Comparison of ENCODE assay signal across 24 cellular contexts in genomic region chr2:191221666-191222065, GRCh38. TPM values are rescaled to one million over a fixed set of nuclear protein-coding genes. Genes with fewer than 3 reads are reported as not detected.
DNase-seq lines count a peak whose midpoint lies in the region; ATAC-seq, FAIRE-seq and TF ChIP-seq lines count a peak whose summit lies in the region.
"Had no signal": no experiment of that assay in that cellular context is flagged by ENCODE, and none has a peak within 500 bp of the region (broad histone marks: within the 10 kb centered on the region; RNA-seq: fewer than 3 reads in every experiment).

No MANE protein-coding gene starts in this region.

- H3K4me2 ChIP-seq in A549 (no peak overlapping the region), BLaER1 (peak overlapping the region; percentile 7; the same call in 1 of the 2 replicates)

- TF ChIP-seq EP300 in A549 (IDR thresholded peaks at IDR 0.05), result no peak

- no peak overlapping the region for H3K9ac ChIP-seq in BLaER1

- no peak overlapping the region for H3K27ac Mint-ChIP-seq in natural killer cell treated with Interleukin-12 subunit alpha and Interleukin-12 subunit beta and Interleukin-15 and Interleukin-18, amount 100 ng/mL, for 72 hours
- H3K27ac Mint-ChIP-seq: B cell had no signal

- CTCF ChIA-PET in A549 (lab: Yijun Ruan, JAX), result interaction anchor here (1.5 kb wide), 1 partner anchor 280 kb away, joined by 4 read pairs; no protein-coding TSS in a partner anchor

- TF ChIP-seq CTCF in A549 (IDR thresholded peaks at IDR 0.05) (no peak), gastrocnemius medialis (IDR thresholded peaks at IDR 0.05 in 4 of 5, conservative IDR thresholded peaks at IDR 0.05 in 1 of 5) (no peak)

- TF ChIP-seq POLR2A in A549 (IDR thresholded peaks at IDR 0.05; ENCODE audit: low read length), result no peak
- no peak for TF ChIP-seq POLR2A in gastrocnemius medialis (IDR thresholded peaks at IDR 0.05)

- intact Hi-C loops in gastrocnemius medialis (cut with DNase I; ENCODE audit: low total_unique reads), result loop anchor here (10.0 kb wide), 1 partner anchor 283 kb away; no protein-coding TSS in a partner anchor

- no peaks in the 10 kb centered on the region for H4K20me1 ChIP-seq in BLaER1

- H3K27ac ChIP-seq in A549 (peak overlapping the region; percentile 93 to 95; a peak in 4 of 6 replicates), BLaER1 (no peak overlapping the region), epithelial cell of prostate (peak overlapping the region; percentile 95), gastrocnemius medialis (peak overlapping the region; percentile 13 to 67 (median 50))
- H3K27ac ChIP-seq: RWPE1 had no signal

- peaks cover 11% of the 10 kb centered on the region for H3K36me3 Mint-ChIP-seq in natural killer cell treated with Interleukin-12 subunit alpha and Interleukin-12 subunit beta and Interleukin-15 and Interleukin-18, amount 100 ng/mL, for 72 hours

- H3K4me3 ChIP-seq in A549 (no peak overlapping the region), BLaER1 (no peak overlapping the region), gastrocnemius medialis (no peak overlapping the region), HAP-1 (no peak overlapping the region)
- H3K4me3 ChIP-seq: K562 had no signal

- peaks cover 24 to 31% of the 10 kb centered on the region in 2 donors for H3K4me1 Mint-ChIP-seq in natural killer cell treated with Interleukin-12 subunit alpha and Interleukin-12 subunit beta and Interleukin-15 and Interleukin-18, amount 100 ng/mL, for 72 hours (ENCODE audit: low read depth in 2 of 2)

- peaks cover 7% of the 10 kb centered on the region for H3K9me3 Mint-ChIP-seq in natural killer cell treated with Interleukin-12 subunit alpha and Interleukin-12 subunit beta and Interleukin-15 and Interleukin-18, amount 100 ng/mL, for 72 hours

- no peak overlapping the region for H3K4me3 Mint-ChIP-seq in natural killer cell treated with Interleukin-12 subunit alpha and Interleukin-12 subunit beta and Interleukin-15 and Interleukin-18, amount 100 ng/mL, for 72 hours
- H3K4me3 Mint-ChIP-seq: B cell had no signal

- H3K4me1 ChIP-seq in A549 (peaks cover 53% of the 10 kb centered on the region), BLaER1 (peaks cover 37% of the 10 kb centered on the region), gastrocnemius medialis (peaks cover 0 to 6% of the 10 kb centered on the region in 2 donors), HAP-1 (no peaks in the 10 kb centered on the region)

- FAIRE-seq in A549 (lab: Jason Lieb, UNC), result no peak
- FAIRE-seq: GM12892, H1, K562 had no signal

- DNase-seq in A549 (ENCODE audit: low read depth in 1 of 2, low spot score in 1 of 2), result no peak
- DNase-seq in epithelial cell of prostate (ENCODE audit: low read depth, low spot score), result no peak
- no peak for DNase-seq in gastrocnemius medialis
- DNase-seq in natural killer cell treated with Interleukin-12 subunit alpha and Interleukin-12 subunit beta and Interleukin-15 and Interleukin-18, amount 100 ng/mL, for 72 hours (ENCODE audit: low spot score), result no peak
- no peak for DNase-seq in HAP-1 (ENCODE audit: low spot score in 2 of 2)
- DNase-seq in RKO (ENCODE audit: low spot score), result no peak
- DNase-seq: DMS153, DND-41, Kasumi-1, NCI-H1092 treated with DMSO at 0.1 percent for 48 hours, NCI-H1436, NCI-H187, NCI-H2081 treated with DMSO at 0.1 percent for 48 hours, NCI-H226, NCI-H510A, NCI-H69, SHP77 treated with DMSO at 0.1 percent for 48 hours had no signal

- H3K27me3 ChIP-seq in BLaER1 (no peaks in the 10 kb centered on the region), gastrocnemius medialis (no peaks in the 10 kb centered on the region), HAP-1 (ENCODE audit: low read depth) (no peaks in the 10 kb centered on the region)

- POLR2A ChIA-PET in A549 (lab: Yijun Ruan, JAX), result no interaction called here

- no peaks in the 10 kb centered on the region for H3K27me3 Mint-ChIP-seq in natural killer cell treated with Interleukin-12 subunit alpha and Interleukin-12 subunit beta and Interleukin-15 and Interleukin-18, amount 100 ng/mL, for 72 hours

- in situ Hi-C loops in gastrocnemius medialis (cut with MboI; ENCODE audit: low sequenced_read_pairs in 4 of 4), result no loop called here
- in situ Hi-C loops in HAP-1 (cut with MboI; ENCODE audit: low sequenced_read_pairs), result no loop called here

- WGBS in A549 (ENCODE audit: missing lambda C conversion rate), result 78% methylated on average over 5 of the region's 5 CpGs

- ATAC-seq in A549 (no peak), gastrocnemius medialis (no peak)
- no peak for ATAC-seq in natural killer cell treated with Interleukin-12 subunit alpha and Interleukin-12 subunit beta and Interleukin-15 and Interleukin-18, amount 100 ng/mL, for 72 hours
- ATAC-seq: HCT116, K562 had no signal

- H3K9me3 ChIP-seq in A549 (no peaks in the 10 kb centered on the region), BLaER1 (peaks cover 16% of the 10 kb centered on the region), gastrocnemius medialis (no peaks in the 10 kb centered on the region), HAP-1 (no peaks in the 10 kb centered on the region)

- H3K36me3 ChIP-seq in BLaER1 (no peaks in the 10 kb centered on the region), gastrocnemius medialis (no peaks in the 10 kb centered on the region), HAP-1 (replicated peaks) (no peaks in the 10 kb centered on the region)

- TF ChIP-seq RAD21 in A549 (conservative IDR thresholded peaks at IDR 0.05 in 1 of 2, IDR thresholded peaks at IDR 0.05 in 1 of 2), result no peak

TF ChIP-seq in A549, 52 proteins besides CTCF, POLR2A, EP300 and RAD21:
- TF ChIP-seq MAFK (IDR thresholded peaks at IDR 0.05; ENCODE audit: partially characterized antibody), result peak; percentile 61
- TF ChIP-seq CEBPB (IDR thresholded peaks at IDR 0.05), result no peak

RNA-seq across cellular contexts. Expression of gene MYO1B, which starts 23.5 kb away (rescaled TPM):
- polyA plus RNA-seq in A549 (2011; rRNA removed) (154 and 159 TPM in 2 replicates), A549 (2017; fragmentation: RNase III; extraction: RNeasy Plus Mini Kit Qiagen cat#74134 plus additional on column Dnase treatment) (77.7 to 96.4 TPM (median 77.9 TPM) in 3 replicates)
- polyA plus RNA-seq in A549 (2012; cell fraction: cytosol; rRNA removed), result 37.0 and 40.3 TPM in 2 replicates
- polyA plus RNA-seq in A549 (2012; cell fraction: nucleus; rRNA removed), result 28.8 and 43.5 TPM in 2 replicates
- polyA minus RNA-seq in A549 (2011; rRNA and poly(A)+ RNA removed), result 106 and 112 TPM in 2 replicates
- total RNA-seq in gastrocnemius medialis, result 10 to 100 TPM in 2 of 4 donors, 1 to 10 TPM in 2; 7.0 to 10.8 (median 10.0) TPM
- 1 to 10 TPM; 6.3 to 9.3 TPM for total RNA-seq in natural killer cell treated with Interleukin-12 subunit alpha and Interleukin-12 subunit beta and Interleukin-15 and Interleukin-18, amount 100 ng/mL, for 72 hours
